Comparison of ENCODE assay signal across 15 cellular contexts in genomic region chr11:3281146-3281545, GRCh38. TPM values are rescaled to one million over a fixed set of nuclear protein-coding genes. Genes with fewer than 3 reads are reported as not detected.
"Had no signal": no experiment of that assay in that cellular context is flagged by ENCODE, and none has a peak within 500 bp of the region (broad histone marks: within the 10 kb centered on the region; RNA-seq: fewer than 3 reads in every experiment).

No MANE protein-coding gene starts in this region.

RNA-seq across cellular contexts. Expression of gene MRGPRE, which starts 48.9 kb away (rescaled TPM):
- total RNA-seq: activated CD4-positive, alpha-beta memory T cell treated with anti-CD3 and anti-CD28 coated beads, Interleukin-2, amount 10 ng/mL, durations not matched to agents 7 days and 5 days; activated CD4-positive, alpha-beta T cell treated with anti-CD3 and anti-CD28 coated beads for 36 hours; activated CD4-positive, alpha-beta T cell treated with anti-CD3 and anti-CD28 coated beads, Interleukin-2, amount 10 ng/mL, durations not matched to agents 7 days and 5 days; activated CD8-positive, alpha-beta memory T cell treated with anti-CD3 and anti-CD28 coated beads, Interleukin-2, amount 10 ng/mL, durations not matched to agents 7 days and 5 days; activated CD8-positive, alpha-beta T cell treated with anti-CD3 and anti-CD28 coated beads, Interleukin-2, amount 10 ng/mL, durations not matched to agents 7 days and 5 days; activated naive CD8-positive, alpha-beta T cell treated with anti-CD3 and anti-CD28 coated beads, Interleukin-2, amount 10 ng/mL, durations not matched to agents 7 days and 5 days; activated T-helper 2 cell treated with anti-CD3 and anti-CD28 coated beads, Interferon-gamma antibody, Interleukin-2, Interleukin-4, amounts not matched to agents 10 μg/mL and 5 μg/mL and 100 μg/mL, durations not matched to agents 14 hours and 24 hours and 36 hours; ascending aorta; breast epithelium; cardiac muscle cell; T-cell; T-helper 1 cell treated with Interleukin-12 subunit alpha and Interleukin-12 subunit beta and Interleukin-4 antibody, amounts not matched to agents 30 ng/mL and 1 ng/mL, for 36 hours; T-helper 17 cell; T-helper 2 cell treated with Interferon-gamma antibody and Interleukin-4, amounts not matched to agents 100 ng/mL and 5 ng/mL, for 36 hours; WTC11 had no signal
- polyA plus RNA-seq: cardiac muscle cell had no signal
